ENCODE assay signal across 1 cellular context in genomic region chr15:85094685-85095084, GRCh38.
TF ChIP-seq lines count a peak whose summit lies in the region.

No MANE protein-coding gene starts in this region.

TF ChIP-seq in IMR-90, 13 proteins besides CTCF, POLR2A, EP300 and RAD21 (continued from another document):
- TF ChIP-seq RCOR1 (IDR thresholded peaks at IDR 0.05; ENCODE audit: insufficient replicate concordance, low read length): no peak
